30 cellular contexts compared by ENCODE assay signal in the genomic region with DNA sequence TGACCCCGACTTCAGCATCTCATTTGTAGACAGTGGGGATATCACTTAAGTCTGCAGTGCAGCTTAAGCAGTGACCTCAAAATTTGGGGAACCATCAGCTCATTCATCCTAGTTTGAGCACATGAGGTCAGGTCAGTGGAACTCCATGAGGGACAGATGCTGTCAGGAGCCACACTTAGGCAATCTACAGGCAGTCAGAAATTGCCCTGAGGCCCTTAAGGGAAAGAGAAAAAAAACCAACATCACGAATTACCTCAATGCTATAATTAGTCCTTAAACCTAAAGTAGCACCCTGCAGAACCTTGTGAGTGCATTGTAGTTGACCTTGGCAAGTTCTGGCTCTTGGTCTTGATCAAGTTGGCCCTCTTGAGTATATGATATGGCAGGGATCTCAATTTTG. TPM values are rescaled to one million over a fixed set of nuclear protein-coding genes. Genes with fewer than 3 reads are reported as not detected.
"Had no signal": no experiment of that assay in that cellular context is flagged by ENCODE, and none has a peak within 500 bp of the region (broad histone marks: within the 10 kb centered on the region; RNA-seq: fewer than 3 reads in every experiment).

No MANE protein-coding gene starts in this region.

- H3K4me1 ChIP-seq: colonic mucosa, lower lobe of right lung, stomach, thyroid gland, upper lobe of left lung, vagina had no signal

- H3K27ac ChIP-seq: colonic mucosa, gastrocnemius medialis, lower lobe of right lung, stomach, thyroid gland, upper lobe of left lung, vagina had no signal

- DNase-seq: activated CD4-positive, alpha-beta T cell treated with anti-CD3 and anti-CD28 coated beads for 36 hours; activated CD4-positive, alpha-beta T cell treated with anti-CD3 and anti-CD28 coated beads, Interleukin-2, amount 50 U/mL, for 4 hours; activated CD4-positive, CD25-positive, alpha-beta regulatory T cell; activated naive CD8-positive, alpha-beta T cell treated with anti-CD3 and anti-CD28 coated beads, Interleukin-2, amount 50 U/mL, for 24 hours; activated T-cell treated with anti-CD3 and anti-CD28 coated beads, Interleukin-2, amount 50 U/mL, for 4 hours; amygdala; colonic mucosa; effector memory CD4-positive, alpha-beta T cell; erythroblast; gastrocnemius medialis; glutamatergic neuron; hippocampal formation; kidney; lower lobe of right lung; mesenchymal stem cell; stimulated activated CD4-positive, alpha-beta T cell treated with anti-CD3 and anti-CD28 coated beads, Interleukin-15, amount 100 ng/mL, for 24 hours; stimulated activated CD4-positive, alpha-beta T cell treated with anti-CD3 and anti-CD28 coated beads, Interleukin-2, amount 100 ng/mL, for 24 hours; stimulated activated naive B cell treated with anti-CD40 and anti-IgM and Interleukin-4, amounts not matched to agents 10 μg/mL and 1 μg/mL and 100 μg/mL, for 72 hours; stomach; thyroid gland; upper lobe of left lung had no signal

- H3K4me1 Mint-ChIP-seq: activated CD4-positive, alpha-beta T cell treated with anti-CD3 and anti-CD28 coated beads for 36 hours; activated naive CD4-positive, alpha-beta T cell treated with anti-CD3 and anti-CD28 coated beads, Interleukin-2, amount 50 U/mL, for 24 hours; activated T-helper 17 cell treated with anti-CD3 and anti-CD28 coated beads, Interleukin-2, amount 50 U/mL, for 72 hours; nephron had no signal

- H3K27me3 ChIP-seq: colonic mucosa, gastrocnemius medialis, stomach, thyroid gland, upper lobe of left lung, vagina had no signal

- H3K9me3 Mint-ChIP-seq: activated naive CD4-positive, alpha-beta T cell treated with anti-CD3 and anti-CD28 coated beads, Interleukin-2, amount 50 U/mL, for 24 hours; activated naive CD8-positive, alpha-beta T cell treated with anti-CD3 and anti-CD28 coated beads, Interleukin-2, amount 50 U/mL, for 24 hours; activated T-cell treated with anti-CD3 and anti-CD28 coated beads, Interleukin-2, amount 50 U/mL, for 4 hours; activated T-helper 17 cell treated with anti-CD3 and anti-CD28 coated beads, Interleukin-2, amount 50 U/mL, for 72 hours; nephron; stimulated activated naive B cell treated with anti-CD40 and anti-IgM and Interleukin-4, amounts not matched to agents 10 μg/mL and 1 μg/mL and 100 μg/mL, for 72 hours had no signal

- H3K9me3 ChIP-seq: colonic mucosa, gastrocnemius medialis, lower lobe of right lung, stomach, thyroid gland, upper lobe of left lung, vagina had no signal

- H3K27me3 Mint-ChIP-seq: activated CD4-positive, alpha-beta T cell treated with anti-CD3 and anti-CD28 coated beads for 36 hours; activated naive CD4-positive, alpha-beta T cell treated with anti-CD3 and anti-CD28 coated beads, Interleukin-2, amount 50 U/mL, for 24 hours; activated naive CD8-positive, alpha-beta T cell treated with anti-CD3 and anti-CD28 coated beads, Interleukin-2, amount 50 U/mL, for 24 hours; activated T-helper 17 cell treated with anti-CD3 and anti-CD28 coated beads, Interleukin-2, amount 50 U/mL, for 72 hours; stimulated activated naive B cell treated with anti-CD40 and anti-IgM and Interleukin-4, amounts not matched to agents 10 μg/mL and 1 μg/mL and 100 μg/mL, for 72 hours had no signal

- H3K4me3 Mint-ChIP-seq: activated CD4-positive, alpha-beta T cell treated with anti-CD3 and anti-CD28 coated beads for 36 hours; activated naive CD4-positive, alpha-beta T cell treated with anti-CD3 and anti-CD28 coated beads, Interleukin-2, amount 50 U/mL, for 24 hours; activated naive CD8-positive, alpha-beta T cell treated with anti-CD3 and anti-CD28 coated beads, Interleukin-2, amount 50 U/mL, for 24 hours; activated T-cell treated with anti-CD3 and anti-CD28 coated beads, Interleukin-2, amount 50 U/mL, for 4 hours; activated T-helper 17 cell treated with anti-CD3 and anti-CD28 coated beads, Interleukin-2, amount 50 U/mL, for 72 hours; nephron; stimulated activated naive B cell treated with anti-CD40 and anti-IgM and Interleukin-4, amounts not matched to agents 10 μg/mL and 1 μg/mL and 100 μg/mL, for 72 hours had no signal

- ATAC-seq: activated CD4-positive, alpha-beta T cell treated with anti-CD3 and anti-CD28 coated beads for 36 hours; activated naive CD8-positive, alpha-beta T cell treated with anti-CD3 and anti-CD28 coated beads, Interleukin-2, amount 50 U/mL, for 24 hours; activated T-cell treated with anti-CD3 and anti-CD28 coated beads, Interleukin-2, amount 50 U/mL, for 4 hours; activated T-helper 17 cell treated with anti-CD3 and anti-CD28 coated beads, Interleukin-2, amount 50 U/mL, for 72 hours; gastrocnemius medialis; lower lobe of right lung; stimulated activated naive B cell treated with anti-CD40 and anti-IgM and Interleukin-4, amounts not matched to agents 10 μg/mL and 1 μg/mL and 100 μg/mL, for 72 hours had no signal

- H3K4me3 ChIP-seq: colonic mucosa, gastrocnemius medialis, lower lobe of right lung, stomach, thyroid gland, upper lobe of left lung, vagina had no signal

- H3K27ac Mint-ChIP-seq: activated CD4-positive, alpha-beta T cell treated with anti-CD3 and anti-CD28 coated beads for 36 hours; activated naive CD4-positive, alpha-beta T cell treated with anti-CD3 and anti-CD28 coated beads, Interleukin-2, amount 50 U/mL, for 24 hours; activated naive CD8-positive, alpha-beta T cell treated with anti-CD3 and anti-CD28 coated beads, Interleukin-2, amount 50 U/mL, for 24 hours; activated T-helper 17 cell treated with anti-CD3 and anti-CD28 coated beads, Interleukin-2, amount 50 U/mL, for 72 hours; nephron had no signal

- FAIRE-seq: bronchial epithelial cell, kidney had no signal

RNA-seq across cellular contexts. Expression of gene TMEM74B, which starts 21.1 kb away (rescaled TPM):
- total RNA-seq: activated T-cell treated with anti-CD3 and anti-CD28 coated beads, Interleukin-2, amount 50 U/mL, for 4 hours; bronchial epithelial cell; mononuclear cell; osteoblast had no signal

RNA-seq across cellular contexts. Expression of gene C20orf202, which starts 39.6 kb away (rescaled TPM):
- total RNA-seq: activated CD4-positive, alpha-beta T cell treated with anti-CD3 and anti-CD28 coated beads for 36 hours; activated CD8-positive, alpha-beta memory T cell treated with anti-CD3 and anti-CD28 coated beads for 36 hours; activated T-cell treated with anti-CD3 and anti-CD28 coated beads, Interleukin-2, amount 50 U/mL, for 4 hours; activated T-helper 17 cell treated with anti-CD3 and anti-CD28 coated beads, Interleukin-2, amount 50 U/mL, for 72 hours; bronchial epithelial cell; mononuclear cell; osteoblast; stomach; T-helper 1 cell treated with Interleukin-12 subunit alpha and Interleukin-12 subunit beta and Interleukin-4 antibody, amounts not matched to agents 30 ng/mL and 1 ng/mL, for 36 hours; vagina had no signal
